2 cellular contexts compared by ENCODE assay signal in the genomic region with DNA sequence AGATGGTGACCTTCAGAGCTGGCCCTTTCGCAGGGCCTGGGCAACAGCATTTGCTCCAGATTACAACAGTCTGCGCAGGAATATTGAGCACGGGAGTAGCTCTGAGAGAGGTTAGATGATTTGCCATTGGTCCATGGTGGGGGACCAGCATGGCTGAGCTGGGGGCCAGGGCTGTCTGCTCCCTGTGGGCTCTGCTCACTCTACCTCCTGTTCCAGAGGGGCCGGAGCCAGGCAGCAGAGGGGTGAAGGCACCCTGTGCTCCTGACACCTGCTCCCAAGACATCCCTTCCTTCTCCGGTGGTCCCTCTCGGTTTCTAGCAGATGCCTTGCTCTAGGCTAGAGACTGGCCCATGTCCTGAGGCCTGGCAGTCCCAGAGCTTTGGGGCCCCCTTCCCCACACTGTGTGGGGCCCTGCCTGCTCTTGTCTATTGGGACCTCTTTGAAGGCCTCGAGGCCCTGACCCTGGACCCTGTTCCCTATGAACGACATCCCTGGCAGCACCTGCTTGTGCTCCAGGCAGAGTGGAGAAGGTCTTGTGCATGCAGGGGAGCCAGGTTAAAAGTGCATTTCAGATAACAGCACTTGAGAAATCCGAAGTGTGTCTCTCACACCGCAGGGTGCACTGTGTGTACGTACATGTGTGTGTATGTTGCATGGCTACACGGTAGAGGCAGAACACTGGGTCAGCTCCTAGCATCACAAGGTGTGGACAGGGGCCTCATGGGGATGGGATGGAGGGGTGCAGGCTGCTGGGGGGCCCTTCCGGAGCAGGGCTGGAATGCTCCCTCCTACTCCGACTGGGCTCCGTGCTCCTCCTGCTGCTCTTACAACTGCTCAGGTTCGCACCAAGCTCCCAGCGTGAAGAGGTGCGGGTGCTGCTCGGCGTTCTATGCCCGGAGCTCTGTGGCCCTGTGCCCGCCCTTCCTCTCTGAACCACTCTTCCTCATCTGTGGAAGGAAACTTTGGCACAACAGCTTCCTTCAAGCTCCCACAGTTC.
TF ChIP-seq lines count a peak whose summit lies in the region.

No MANE protein-coding gene starts in this region.

TF ChIP-seq in GM23338, 12 proteins besides CTCF, POLR2A, EP300 and RAD21 (continued from another document):
- TF ChIP-seq, protein P1, sequence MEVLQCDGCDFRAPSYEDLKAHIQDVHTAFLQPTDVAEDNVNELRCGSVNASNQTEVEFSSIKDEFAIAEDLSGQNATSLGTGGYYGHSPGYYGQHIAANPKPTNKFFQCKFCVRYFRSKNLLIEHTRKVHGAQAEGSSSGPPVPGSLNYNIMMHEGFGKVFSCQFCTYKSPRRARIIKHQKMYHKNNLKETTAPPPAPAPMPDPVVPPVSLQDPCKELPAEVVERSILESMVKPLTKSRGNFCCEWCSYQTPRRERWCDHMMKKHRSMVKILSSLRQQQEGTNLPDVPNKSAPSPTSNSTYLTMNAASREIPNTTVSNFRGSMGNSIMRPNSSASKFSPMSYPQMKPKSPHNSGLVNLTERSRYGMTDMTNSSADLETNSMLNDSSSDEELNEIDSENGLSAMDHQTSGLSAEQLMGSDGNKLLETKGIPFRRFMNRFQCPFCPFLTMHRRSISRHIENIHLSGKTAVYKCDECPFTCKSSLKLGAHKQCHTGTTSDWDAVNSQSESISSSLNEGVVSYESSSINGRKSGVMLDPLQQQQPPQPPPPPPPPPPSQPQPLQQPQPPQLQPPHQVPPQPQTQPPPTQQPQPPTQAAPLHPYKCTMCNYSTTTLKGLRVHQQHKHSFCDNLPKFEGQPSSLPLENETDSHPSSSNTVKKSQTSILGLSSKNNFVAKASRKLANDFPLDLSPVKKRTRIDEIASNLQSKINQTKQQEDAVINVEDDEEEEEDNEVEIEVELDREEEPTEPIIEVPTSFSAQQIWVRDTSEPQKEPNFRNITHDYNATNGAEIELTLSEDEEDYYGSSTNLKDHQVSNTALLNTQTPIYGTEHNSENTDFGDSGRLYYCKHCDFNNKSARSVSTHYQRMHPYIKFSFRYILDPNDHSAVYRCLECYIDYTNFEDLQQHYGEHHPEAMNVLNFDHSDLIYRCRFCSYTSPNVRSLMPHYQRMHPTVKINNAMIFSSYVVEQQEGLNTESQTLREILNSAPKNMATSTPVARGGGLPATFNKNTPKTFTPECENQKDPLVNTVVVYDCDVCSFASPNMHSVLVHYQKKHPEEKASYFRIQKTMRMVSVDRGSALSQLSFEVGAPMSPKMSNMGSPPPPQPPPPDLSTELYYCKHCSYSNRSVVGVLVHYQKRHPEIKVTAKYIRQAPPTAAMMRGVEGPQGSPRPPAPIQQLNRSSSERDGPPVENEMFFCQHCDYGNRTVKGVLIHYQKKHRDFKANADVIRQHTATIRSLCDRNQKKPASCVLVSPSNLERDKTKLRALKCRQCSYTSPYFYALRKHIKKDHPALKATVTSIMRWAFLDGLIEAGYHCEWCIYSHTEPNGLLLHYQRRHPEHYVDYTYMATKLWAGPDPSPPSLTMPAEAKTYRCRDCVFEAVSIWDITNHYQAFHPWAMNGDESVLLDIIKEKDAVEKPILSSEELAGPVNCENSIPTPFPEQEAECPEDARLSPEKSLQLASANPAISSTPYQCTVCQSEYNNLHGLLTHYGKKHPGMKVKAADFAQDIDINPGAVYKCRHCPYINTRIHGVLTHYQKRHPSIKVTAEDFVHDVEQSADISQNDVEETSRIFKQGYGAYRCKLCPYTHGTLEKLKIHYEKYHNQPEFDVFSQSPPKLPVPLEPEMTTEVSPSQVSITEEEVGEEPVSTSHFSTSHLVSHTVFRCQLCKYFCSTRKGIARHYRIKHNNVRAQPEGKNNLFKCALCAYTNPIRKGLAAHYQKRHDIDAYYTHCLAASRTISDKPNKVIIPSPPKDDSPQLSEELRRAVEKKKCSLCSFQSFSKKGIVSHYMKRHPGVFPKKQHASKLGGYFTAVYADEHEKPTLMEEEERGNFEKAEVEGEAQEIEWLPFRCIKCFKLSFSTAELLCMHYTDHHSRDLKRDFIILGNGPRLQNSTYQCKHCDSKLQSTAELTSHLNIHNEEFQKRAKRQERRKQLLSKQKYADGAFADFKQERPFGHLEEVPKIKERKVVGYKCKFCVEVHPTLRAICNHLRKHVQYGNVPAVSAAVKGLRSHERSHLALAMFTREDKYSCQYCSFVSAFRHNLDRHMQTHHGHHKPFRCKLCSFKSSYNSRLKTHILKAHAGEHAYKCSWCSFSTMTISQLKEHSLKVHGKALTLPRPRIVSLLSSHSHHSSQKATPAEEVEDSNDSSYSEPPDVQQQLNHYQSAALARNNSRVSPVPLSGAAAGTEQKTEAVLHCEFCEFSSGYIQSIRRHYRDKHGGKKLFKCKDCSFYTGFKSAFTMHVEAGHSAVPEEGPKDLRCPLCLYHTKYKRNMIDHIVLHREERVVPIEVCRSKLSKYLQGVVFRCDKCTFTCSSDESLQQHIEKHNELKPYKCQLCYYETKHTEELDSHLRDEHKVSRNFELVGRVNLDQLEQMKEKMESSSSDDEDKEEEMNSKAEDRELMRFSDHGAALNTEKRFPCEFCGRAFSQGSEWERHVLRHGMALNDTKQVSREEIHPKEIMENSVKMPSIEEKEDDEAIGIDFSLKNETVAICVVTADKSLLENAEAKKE (CRISPR knock-in tag; IDR thresholded peaks at IDR 0.05): no peak
- TF ChIP-seq CREB1 (CRISPR knock-in tag; IDR thresholded peaks at IDR 0.05; ENCODE audit: low read depth) (no peak), POLR2AphosphoS5 (IDR thresholded peaks at IDR 0.05; ENCODE audit: low read depth) (no peak), NANOG (IDR thresholded peaks at IDR 0.05; ENCODE audit: borderline replicate concordance) (no peak), ZNF331 (CRISPR knock-in tag; IDR thresholded peaks at IDR 0.05; ENCODE audit: low read depth) (no peak)
- TF ChIP-seq, protein P2, sequence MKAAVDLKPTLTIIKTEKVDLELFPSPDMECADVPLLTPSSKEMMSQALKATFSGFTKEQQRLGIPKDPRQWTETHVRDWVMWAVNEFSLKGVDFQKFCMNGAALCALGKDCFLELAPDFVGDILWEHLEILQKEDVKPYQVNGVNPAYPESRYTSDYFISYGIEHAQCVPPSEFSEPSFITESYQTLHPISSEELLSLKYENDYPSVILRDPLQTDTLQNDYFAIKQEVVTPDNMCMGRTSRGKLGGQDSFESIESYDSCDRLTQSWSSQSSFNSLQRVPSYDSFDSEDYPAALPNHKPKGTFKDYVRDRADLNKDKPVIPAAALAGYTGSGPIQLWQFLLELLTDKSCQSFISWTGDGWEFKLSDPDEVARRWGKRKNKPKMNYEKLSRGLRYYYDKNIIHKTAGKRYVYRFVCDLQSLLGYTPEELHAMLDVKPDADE (IDR thresholded peaks at IDR 0.05): no peak

TF ChIP-seq in SK-N-SH treated with all-trans-retinoic acid at 6 μM for 48 hours, 23 proteins besides CTCF, POLR2A, EP300 and RAD21 (continued from another document):
- TF ChIP-seq, protein P3, sequence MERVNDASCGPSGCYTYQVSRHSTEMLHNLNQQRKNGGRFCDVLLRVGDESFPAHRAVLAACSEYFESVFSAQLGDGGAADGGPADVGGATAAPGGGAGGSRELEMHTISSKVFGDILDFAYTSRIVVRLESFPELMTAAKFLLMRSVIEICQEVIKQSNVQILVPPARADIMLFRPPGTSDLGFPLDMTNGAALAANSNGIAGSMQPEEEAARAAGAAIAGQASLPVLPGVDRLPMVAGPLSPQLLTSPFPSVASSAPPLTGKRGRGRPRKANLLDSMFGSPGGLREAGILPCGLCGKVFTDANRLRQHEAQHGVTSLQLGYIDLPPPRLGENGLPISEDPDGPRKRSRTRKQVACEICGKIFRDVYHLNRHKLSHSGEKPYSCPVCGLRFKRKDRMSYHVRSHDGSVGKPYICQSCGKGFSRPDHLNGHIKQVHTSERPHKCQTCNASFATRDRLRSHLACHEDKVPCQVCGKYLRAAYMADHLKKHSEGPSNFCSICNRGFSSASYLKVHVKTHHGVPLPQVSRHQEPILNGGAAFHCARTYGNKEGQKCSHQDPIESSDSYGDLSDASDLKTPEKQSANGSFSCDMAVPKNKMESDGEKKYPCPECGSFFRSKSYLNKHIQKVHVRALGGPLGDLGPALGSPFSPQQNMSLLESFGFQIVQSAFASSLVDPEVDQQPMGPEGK (CRISPR knock-in tag; IDR thresholded peaks at IDR 0.05; ENCODE audit: borderline replicate concordance): no peak
- no peak for TF ChIP-seq ZNF565 (CRISPR knock-in tag; conservative IDR thresholded peaks at IDR 0.05; ENCODE audit: low read depth)
- TF ChIP-seq, protein P4, sequence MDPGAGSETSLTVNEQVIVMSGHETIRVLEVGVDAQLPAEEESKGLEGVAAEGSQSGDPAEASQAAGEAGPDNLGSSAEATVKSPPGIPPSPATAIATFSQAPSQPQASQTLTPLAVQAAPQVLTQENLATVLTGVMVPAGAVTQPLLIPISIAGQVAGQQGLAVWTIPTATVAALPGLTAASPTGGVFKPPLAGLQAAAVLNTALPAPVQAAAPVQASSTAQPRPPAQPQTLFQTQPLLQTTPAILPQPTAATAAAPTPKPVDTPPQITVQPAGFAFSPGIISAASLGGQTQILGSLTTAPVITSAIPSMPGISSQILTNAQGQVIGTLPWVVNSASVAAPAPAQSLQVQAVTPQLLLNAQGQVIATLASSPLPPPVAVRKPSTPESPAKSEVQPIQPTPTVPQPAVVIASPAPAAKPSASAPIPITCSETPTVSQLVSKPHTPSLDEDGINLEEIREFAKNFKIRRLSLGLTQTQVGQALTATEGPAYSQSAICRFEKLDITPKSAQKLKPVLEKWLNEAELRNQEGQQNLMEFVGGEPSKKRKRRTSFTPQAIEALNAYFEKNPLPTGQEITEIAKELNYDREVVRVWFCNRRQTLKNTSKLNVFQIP (CRISPR knock-in tag; IDR thresholded peaks at IDR 0.05; ENCODE audit: borderline replicate concordance, low read depth): no peak
- no peak for TF ChIP-seq PPARA (CRISPR knock-in tag; IDR thresholded peaks at IDR 0.05; ENCODE audit: borderline replicate concordance)
- no peak for TF ChIP-seq ISL1 (CRISPR knock-in tag; IDR thresholded peaks at IDR 0.05)
- no peak for TF ChIP-seq GLIS3 (CRISPR knock-in tag; IDR thresholded peaks at IDR 0.05)
- TF ChIP-seq TCF4 (CRISPR knock-in tag; IDR thresholded peaks at IDR 0.05; ENCODE audit: borderline replicate concordance): no peak
- no peak for TF ChIP-seq ZC3H10 (CRISPR knock-in tag; IDR thresholded peaks at IDR 0.05)
- no peak for TF ChIP-seq BACH2 (CRISPR knock-in tag; IDR thresholded peaks at IDR 0.05; ENCODE audit: borderline replicate concordance)
- TF ChIP-seq ZNF70 (CRISPR knock-in tag; IDR thresholded peaks at IDR 0.05): no peak
- TF ChIP-seq, protein P5, sequence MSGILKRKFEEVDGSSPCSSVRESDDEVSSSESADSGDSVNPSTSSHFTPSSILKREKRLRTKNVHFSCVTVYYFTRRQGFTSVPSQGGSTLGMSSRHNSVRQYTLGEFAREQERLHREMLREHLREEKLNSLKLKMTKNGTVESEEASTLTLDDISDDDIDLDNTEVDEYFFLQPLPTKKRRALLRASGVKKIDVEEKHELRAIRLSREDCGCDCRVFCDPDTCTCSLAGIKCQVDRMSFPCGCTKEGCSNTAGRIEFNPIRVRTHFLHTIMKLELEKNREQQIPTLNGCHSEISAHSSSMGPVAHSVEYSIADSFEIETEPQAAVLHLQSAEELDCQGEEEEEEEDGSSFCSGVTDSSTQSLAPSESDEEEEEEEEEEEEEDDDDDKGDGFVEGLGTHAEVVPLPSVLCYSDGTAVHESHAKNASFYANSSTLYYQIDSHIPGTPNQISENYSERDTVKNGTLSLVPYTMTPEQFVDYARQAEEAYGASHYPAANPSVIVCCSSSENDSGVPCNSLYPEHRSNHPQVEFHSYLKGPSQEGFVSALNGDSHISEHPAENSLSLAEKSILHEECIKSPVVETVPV (CRISPR knock-in tag; IDR thresholded peaks at IDR 0.05): no peak
- no peak for TF ChIP-seq CSDC2 (CRISPR knock-in tag; IDR thresholded peaks at IDR 0.05)
- TF ChIP-seq RARB (CRISPR knock-in tag; IDR thresholded peaks at IDR 0.05): no peak
- TF ChIP-seq ZNF8 (CRISPR knock-in tag; IDR thresholded peaks at IDR 0.05): no peak
- no peak for TF ChIP-seq ZFP30 (CRISPR knock-in tag; IDR thresholded peaks at IDR 0.05)
- no peak for TF ChIP-seq ARNTL (CRISPR knock-in tag; IDR thresholded peaks at IDR 0.05; ENCODE audit: borderline replicate concordance, low read depth)
TF ChIP-seq in SK-N-SH treated with all-trans-retinoic acid at 6 μM for 48 hours: peak in this region for 0.
